ENCODE assay signal across 14 cellular contexts in genomic region chr1:113255038-113255727, GRCh38.
DNase-seq lines count a peak whose midpoint lies in the region; FAIRE-seq and TF ChIP-seq lines count a peak whose summit lies in the region.
"Had no signal": no experiment of that assay in that cellular context is flagged by ENCODE, and none has a peak within 500 bp of the region (broad histone marks: within the 10 kb centered on the region; RNA-seq: fewer than 3 reads in every experiment).

No MANE protein-coding gene starts in this region.

- no peak overlapping the region for H3K14ac ChIP-seq in H1 (ENCODE audit: insufficient read length)

- H3K23me2 ChIP-seq in H1 (ENCODE audit: low read depth, low read length): no peaks in the 10 kb centered on the region

- H3K4me1 Mint-ChIP-seq in T-helper 2 cell treated with Interferon-gamma antibody and Interleukin-4, amounts not matched to agents 5 μg/mL and 100 μg/mL, for 36 hours (ENCODE audit: low read depth): no peaks in the 10 kb centered on the region

- peak overlapping the region; percentile 75 for H3K27ac ChIP-seq in C4-2B
- H3K27ac ChIP-seq in H1 (ENCODE audit: low read depth, low read length): peak overlapping the region; percentile 54
- H3K27ac ChIP-seq: left ventricle myocardium inferior had no signal

- no peak overlapping the region; the same call in 1 of the 2 replicates for H3K18ac ChIP-seq in H1 (ENCODE audit: extremely low read depth, low read length)

- no peak for TF ChIP-seq POLR2A in H1 (IDR thresholded peaks at IDR 0.05; ENCODE audit: control extremely low read depth in 1 of 2, low read depth in 2 of 2, low read length in 2 of 2)

- H3K27me3 ChIP-seq in H1 (replicated peaks in 1 of 4; ENCODE audit: control insufficient read depth in 3 of 4, extremely low read depth in 1 of 4, insufficient read depth in 3 of 4, low read length in 3 of 4) (no peaks in the 10 kb centered on the region; a peak in 1 of 7 replicates), mucosa of stomach (ENCODE audit: control insufficient read depth, insufficient read depth, low read length) (no peaks in the 10 kb centered on the region)

- TF ChIP-seq EP300 in Ishikawa (IDR thresholded peaks at IDR 0.05; ENCODE audit: borderline replicate concordance) (no peak), H1 (IDR thresholded peaks at IDR 0.05; ENCODE audit: borderline replicate concordance in 1 of 2, low read depth in 2 of 2, low read length in 2 of 2) (no peak)

- FAIRE-seq in H1 (lab: Jason Lieb, UNC) (no peak), D721Med (lab: Jason Lieb, UNC) (no peak), RCC 7860 (lab: Jason Lieb, UNC) (no peak)

- no peak overlapping the region for H2BK5ac ChIP-seq in H1 (ENCODE audit: low read depth, low read length)

- POLR2A ChIA-PET in H1 (lab: Charles Lee; ENCODE audit: partially characterized antibody): interaction anchor here (0.7 to 1.3 kb wide), 2 partner anchors 12 to 561 kb away, joined by 3 to 4 read pairs; no protein-coding TSS in a partner anchor

- no peak overlapping the region for H2AK5ac ChIP-seq in H1 (ENCODE audit: low read depth, low read length)

- no peak overlapping the region for H3K27ac Mint-ChIP-seq in T-helper 2 cell treated with Interferon-gamma antibody and Interleukin-4, amounts not matched to agents 5 μg/mL and 100 μg/mL, for 36 hours
- H3K27ac Mint-ChIP-seq: activated T-helper 2 cell treated with anti-CD3 and anti-CD28 coated beads, Interferon-gamma antibody, Interleukin-2, Interleukin-4, amounts not matched to agents 10 μg/mL and 5 μg/mL and 100 μg/mL, durations not matched to agents 14 hours and 24 hours and 36 hours had no signal

- H3K79me2 ChIP-seq in H1 (ENCODE audit: control insufficient read depth in 1 of 2, insufficient read depth in 2 of 2, low read length in 2 of 2): no peaks in the 10 kb centered on the region

- H3K36me3 ChIP-seq in H1 (ENCODE audit: control insufficient read depth in 2 of 4, insufficient read depth in 4 of 4, low read length in 3 of 4): no peaks in the 10 kb centered on the region
- no peaks in the 10 kb centered on the region for H3K36me3 ChIP-seq in mucosa of stomach (ENCODE audit: control insufficient read depth, insufficient read depth, low read length)
- H3K36me3 ChIP-seq: left ventricle myocardium inferior had no signal

- H3K9me3 Mint-ChIP-seq in T-helper 2 cell treated with Interferon-gamma antibody and Interleukin-4, amounts not matched to agents 5 μg/mL and 100 μg/mL, for 36 hours: no peaks in the 10 kb centered on the region
- H3K9me3 Mint-ChIP-seq: activated T-helper 2 cell treated with anti-CD3 and anti-CD28 coated beads, Interferon-gamma antibody, Interleukin-2, Interleukin-4, amounts not matched to agents 10 μg/mL and 5 μg/mL and 100 μg/mL, durations not matched to agents 14 hours and 24 hours and 36 hours had no signal

- H3K4me1 ChIP-seq in H1 (replicated peaks in 1 of 4; ENCODE audit: control insufficient read depth in 3 of 4, insufficient read depth in 4 of 4, low read length in 3 of 4) (peaks cover 7 to 28% (median 19%) of the 10 kb centered on the region in 4 experiments), mucosa of stomach (ENCODE audit: control insufficient read depth, insufficient read depth, low read length) (peaks cover 50% of the 10 kb centered on the region)

- no peak overlapping the region for H4K5ac ChIP-seq in H1 (ENCODE audit: insufficient read length, low read depth, low read length)

- no peaks in the 10 kb centered on the region for H3K79me1 ChIP-seq in H1 (ENCODE audit: low read depth, low read length)

- no peaks in the 10 kb centered on the region for H4K20me1 ChIP-seq in H1 (replicated peaks in 1 of 2; ENCODE audit: control insufficient read depth in 1 of 2, insufficient read depth in 2 of 2, low read length in 2 of 2)

- H3K9ac ChIP-seq in H1 (replicated peaks in 1 of 4; ENCODE audit: extremely low read depth in 1 of 4, low read depth in 3 of 4, low read length in 3 of 4) (no peak overlapping the region), mucosa of stomach (ENCODE audit: low read length) (peak overlapping the region; percentile 38)
- H3K9ac ChIP-seq: SK-N-SH had no signal

- no peak overlapping the region for H3K23ac ChIP-seq in H1 (ENCODE audit: insufficient read length)

- H3K36me3 Mint-ChIP-seq in T-helper 2 cell treated with Interferon-gamma antibody and Interleukin-4, amounts not matched to agents 5 μg/mL and 100 μg/mL, for 36 hours (ENCODE audit: low read depth): no peaks in the 10 kb centered on the region

- H2AFZ ChIP-seq in H1 (ENCODE audit: low read length): peak overlapping the region; percentile 58; the same call in 1 of the 2 replicates

- no peak for DNase-seq in H1 (ENCODE audit: low read depth in 1 of 2, low spot score in 2 of 2)
- no peak for DNase-seq in T-helper 2 cell treated with Interferon-gamma antibody and Interleukin-4, amounts not matched to agents 5 μg/mL and 100 μg/mL, for 36 hours (ENCODE audit: low spot score)
- DNase-seq in D721Med (ENCODE audit: insufficient read length, low spot score): no peak
- DNase-seq in H4 (ENCODE audit: low spot score): no peak
- DNase-seq in RCC 7860 (ENCODE audit: low spot score): no peak
- DNase-seq: amygdala; left ventricle myocardium inferior; NCI-H2029; SK-N-SH; stimulated activated naive CD4-positive, alpha-beta T cell treated with Interleukin-2 at 50 U/mL for 16 hours had no signal

- 64% methylated on average over 7 of the region's 7 CpGs; no CpG with 5 or more reads in 1 of the 2 experiments for WGBS in H1 (ENCODE audit: extremely low coverage in 1 of 2, insufficient coverage in 1 of 2, insufficient read length in 1 of 2, insufficient replicate concordance in 2 of 2, low coverage in 1 of 2, low lambda C conversion rate in 2 of 2, missing lambda C conversion rate in 1 of 2), 2 experiments

- TF ChIP-seq CTCF in C4-2B (conservative IDR thresholded peaks at IDR 0.05): no peak
- TF ChIP-seq CTCF in H1 (IDR thresholded peaks at IDR 0.05; ENCODE audit: control extremely low read depth in 1 of 3, insufficient read depth in 1 of 3, low read depth in 1 of 3, low read length in 3 of 3): no peak
- TF ChIP-seq CTCF in D721Med (IDR thresholded peaks at IDR 0.05; ENCODE audit: insufficient read depth, missing control alignments): no peak

- H4K91ac ChIP-seq in H1 (replicated peaks; ENCODE audit: insufficient read length, low read length): no peak overlapping the region

- TF ChIP-seq RAD21 in Ishikawa (IDR thresholded peaks at IDR 0.05; ENCODE audit: low read depth) (no peak), H1 (IDR thresholded peaks at IDR 0.05 in 1 of 2, conservative IDR thresholded peaks at IDR 0.05 in 1 of 2; ENCODE audit: low read depth in 2 of 2, low read length in 2 of 2) (no peak)

- peak overlapping the region in 1 of 4 experiments; percentile 36; a peak in 3 of 8 replicates for H3K4me3 ChIP-seq in H1 (ENCODE audit: extremely low read depth in 1 of 4, insufficient read depth in 2 of 4, low read depth in 3 of 4, low read length in 4 of 4)
- no peak overlapping the region for H3K4me3 ChIP-seq in mucosa of stomach (ENCODE audit: low read length)
- H3K4me3 ChIP-seq: left ventricle myocardium inferior had no signal

- no peak overlapping the region for H2BK15ac ChIP-seq in H1 (ENCODE audit: low read length)

- H2BK120ac ChIP-seq in H1 (replicated peaks; ENCODE audit: low read depth, low read length): peak overlapping the region; percentile 31

- CTCF ChIA-PET in H1 (lab: Charles Lee; ENCODE audit: partially characterized antibody): interaction anchor here (1.6 to 1.7 kb wide), 2 partner anchors 35 to 40 kb away, joined by 4 read pairs; no protein-coding TSS in a partner anchor

- H3K27me3 Mint-ChIP-seq in T-helper 2 cell treated with Interferon-gamma antibody and Interleukin-4, amounts not matched to agents 5 μg/mL and 100 μg/mL, for 36 hours (ENCODE audit: low read depth): peaks cover 20% of the 10 kb centered on the region

- 0 out of 2 replicates have a peak overlapping the region, but pooled peaks have one; percentile 2 for H2BK20ac ChIP-seq in H1 (ENCODE audit: low read length)

- H3K9me3 ChIP-seq in H1 (ENCODE audit: insufficient read depth in 2 of 2, low read depth in 1 of 2, low read length in 1 of 2) (no peaks in the 10 kb centered on the region), mucosa of stomach (ENCODE audit: control insufficient read depth, low read length) (no peaks in the 10 kb centered on the region)
- H3K9me3 ChIP-seq: left ventricle myocardium inferior, SK-N-SH had no signal

- H3K4me2 ChIP-seq in H1 (ENCODE audit: insufficient read depth in 1 of 2, low read depth in 2 of 2, low read length in 2 of 2): peak overlapping the region; percentile 47 to 49
- H3K4me2 ChIP-seq: SK-N-SH had no signal

- no peak overlapping the region for H4K8ac ChIP-seq in H1 (ENCODE audit: extremely low read depth, insufficient read depth, low read length)

- H3K4ac ChIP-seq in H1 (replicated peaks; ENCODE audit: insufficient read length, low read depth, low read length): no peak overlapping the region

- H3K4me3 Mint-ChIP-seq in T-helper 2 cell treated with Interferon-gamma antibody and Interleukin-4, amounts not matched to agents 5 μg/mL and 100 μg/mL, for 36 hours: no peak overlapping the region

- H3K56ac ChIP-seq in H1 (replicated peaks; ENCODE audit: insufficient read length, low read depth, low read length): no peak overlapping the region

- 0 out of 2 replicates have a peak overlapping the region, but pooled peaks have one; percentile 13 for H2BK12ac ChIP-seq in H1 (ENCODE audit: low read depth, low read length)

TF ChIP-seq in Ishikawa, 13 proteins besides CTCF, POLR2A, EP300 and RAD21:
- TF ChIP-seq TAF1 (IDR thresholded peaks at IDR 0.05; ENCODE audit: low read depth) (no peak), NFIC (IDR thresholded peaks at IDR 0.05) (peak; percentile 82), USF1 (IDR thresholded peaks at IDR 0.05) (no peak)
TF ChIP-seq in Ishikawa: peak in this region for 1.

TF ChIP-seq in H1, 55 proteins besides CTCF, POLR2A, EP300 and RAD21 (continues in another document):
- TF ChIP-seq POLR2AphosphoS5 (IDR thresholded peaks at IDR 0.05; ENCODE audit: low read depth, low read length): no peak
